ENCODE assay signal across 2 cellular contexts in genomic region chr1:205365086-205365485, GRCh38.
TF ChIP-seq lines count a peak whose summit lies in the region.

No MANE protein-coding gene starts in this region.

TF ChIP-seq in WTC11, 78 proteins besides CTCF, POLR2A, EP300 and RAD21:
- TF ChIP-seq ZNF121 (CRISPR knock-in tag; IDR thresholded peaks at IDR 0.05) (peak; percentile 94), GTF2I (CRISPR knock-in tag; conservative IDR thresholded peaks at IDR 0.05) (peak; percentile 43; the same call in 1 of the 2 replicates)

TF ChIP-seq in K562, 482 proteins besides CTCF, POLR2A, EP300 and RAD21:
- peak; percentile 66 for TF ChIP-seq ZNF121 (CRISPR knock-in tag; conservative IDR thresholded peaks at IDR 0.05)
TF ChIP-seq in K562: peak in this region for 1; not testable (repeated sequence) for 481.
